Comparison of ENCODE assay signal across 38 cellular contexts in the genomic region with DNA sequence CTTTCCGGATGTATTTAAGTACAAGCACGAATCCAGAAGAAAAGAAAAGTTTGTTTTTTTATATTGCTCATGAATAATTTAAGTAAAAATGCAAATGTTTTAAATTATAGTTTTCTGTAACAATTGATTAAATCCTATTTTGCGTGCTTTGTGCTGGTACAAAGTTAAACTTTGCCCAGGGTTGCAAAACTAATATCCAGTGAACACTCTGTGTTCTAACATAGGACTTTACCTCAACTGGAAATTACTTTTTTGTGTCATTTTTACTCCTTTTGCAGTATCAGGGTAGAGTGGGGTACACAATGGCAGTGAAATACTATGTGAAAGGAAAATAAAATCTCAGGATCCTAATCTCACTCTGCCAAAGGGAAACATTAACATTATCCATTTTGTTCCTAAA.
"Had no signal": no experiment of that assay in that cellular context is flagged by ENCODE, and none has a peak within 500 bp of the region (broad histone marks: within the 10 kb centered on the region; RNA-seq: fewer than 3 reads in every experiment).

No MANE protein-coding gene starts in this region.

- ATAC-seq: activated CD8-positive, alpha-beta T cell treated with anti-CD3 and anti-CD28 coated beads for 36 hours; activated naive CD4-positive, alpha-beta T cell treated with anti-CD3 and anti-CD28 coated beads, Interleukin-2, amount 50 U/mL, for 72 hours; activated T-cell treated with anti-CD3 and anti-CD28 coated beads, Interleukin-2, amount 50 U/mL, for 4 hours; activated T-cell treated with anti-CD3 and anti-CD28 coated beads, Interleukin-2, amount 50 U/mL, for 72 hours; activated T-helper 17 cell treated with anti-CD3 and anti-CD28 coated beads, Interleukin-2, amount 50 U/mL, for 72 hours; body of pancreas had no signal

- H3K27me3 ChIP-seq: adrenal gland, body of pancreas, brain microvascular endothelial cell, breast epithelium had no signal

- H3K4me1 Mint-ChIP-seq: activated B cell treated with CpG ODN at 0.5 μM for 24 hours; activated CD4-positive, alpha-beta T cell treated with anti-CD3 and anti-CD28 coated beads, Interleukin-2, amount 10 ng/mL, durations not matched to agents 24 days and 14 days; activated naive CD8-positive, alpha-beta T cell treated with anti-CD3 and anti-CD28 coated beads for 36 hours; activated T-helper 17 cell treated with anti-CD3 and anti-CD28 coated beads, Interleukin-2, amount 50 U/mL, for 72 hours had no signal

- H3K36me3 ChIP-seq: adrenal gland, brain microvascular endothelial cell, breast epithelium had no signal

- DNase-seq: activated B cell treated with CpG ODN at 0.5 μM for 24 hours; activated CD4-positive, alpha-beta memory T cell treated with anti-CD3 and anti-CD28 coated beads for 36 hours; activated CD4-positive, alpha-beta T cell treated with anti-CD3 and anti-CD28 coated beads for 4 hours; activated CD4-positive, alpha-beta T cell treated with anti-CD3 and anti-CD28 coated beads, Interleukin-2, amount 10 ng/mL, durations not matched to agents 24 days and 14 days; activated CD4-positive, alpha-beta T cell treated with anti-CD3 and anti-CD28 coated beads, Interleukin-2, amount 50 U/mL, for 1 hour; activated CD4-positive, alpha-beta T cell treated with anti-CD3 and anti-CD28 coated beads, Interleukin-2, amount 50 U/mL, for 4 hours; activated CD4-positive, CD25-positive, alpha-beta regulatory T cell treated with anti-CD3 and anti-CD28 coated beads, Interleukin-2, amount 50 U/mL, for 72 hours; activated CD8-positive, alpha-beta memory T cell treated with anti-CD3 and anti-CD28 coated beads, Interleukin-2, amount 50 U/mL, for 4 hours; activated CD8-positive, alpha-beta T cell treated with anti-CD3 and anti-CD28 coated beads for 36 hours; activated effector memory CD4-positive, alpha-beta T cell treated with anti-CD3 and anti-CD28 coated beads, Interleukin-2, amount 50 U/mL, for 16 hours; activated gamma-delta T cell treated with Interleukin-2 at 50 U/mL for 16 hours; activated naive CD4-positive, alpha-beta T cell; activated naive CD4-positive, alpha-beta T cell treated with anti-CD3 and anti-CD28 coated beads for 36 hours; activated naive CD4-positive, alpha-beta T cell treated with anti-CD3 and anti-CD28 coated beads, Interleukin-2, amount 50 U/mL, for 16 hours; activated naive CD8-positive, alpha-beta T cell treated with anti-CD3 and anti-CD28 coated beads for 36 hours; activated T-cell treated with anti-CD3 and anti-CD28 coated beads for 4 hours; activated T-cell treated with anti-CD3 and anti-CD28 coated beads, Interleukin-2, amount 50 U/mL, for 1 hour; activated T-cell treated with anti-CD3 and anti-CD28 coated beads, Interleukin-2, amount 50 U/mL, for 4 hours; activated T-cell treated with anti-CD3 and anti-CD28 coated beads, Interleukin-2, amount 50 U/mL, for 72 hours; adrenal gland; amniotic stem cell; aorta; body of pancreas; brain microvascular endothelial cell; central memory CD4-positive, alpha-beta T cell; SW 1271; T-helper 1 cell; T-helper 2 cell; T-helper 9 cell had no signal

- H3K9me3 ChIP-seq: adrenal gland, body of pancreas, breast epithelium had no signal

- H3K9me3 Mint-ChIP-seq: activated B cell treated with CpG ODN at 0.5 μM for 24 hours; activated CD4-positive, alpha-beta T cell treated with anti-CD3 and anti-CD28 coated beads, Interleukin-2, amount 10 ng/mL, durations not matched to agents 24 days and 14 days; T-helper 1 cell treated with Interleukin-12 subunit alpha and Interleukin-12 subunit beta and Interleukin-4 antibody, amounts not matched to agents 30 μg/mL and 1 μg/mL, for 36 hours had no signal

- H3K4me3 ChIP-seq: adrenal gland, body of pancreas, breast epithelium had no signal

- H3K27ac Mint-ChIP-seq: activated B cell treated with CpG ODN at 0.5 μM for 24 hours; activated CD4-positive, alpha-beta memory T cell treated with anti-CD3 and anti-CD28 coated beads for 36 hours; activated CD4-positive, alpha-beta T cell treated with anti-CD3 and anti-CD28 coated beads, Interleukin-2, amount 10 ng/mL, durations not matched to agents 24 days and 14 days; activated CD8-positive, alpha-beta T cell treated with anti-CD3 and anti-CD28 coated beads for 36 hours; activated naive CD4-positive, alpha-beta T cell treated with anti-CD3 and anti-CD28 coated beads for 36 hours; activated naive CD4-positive, alpha-beta T cell treated with anti-CD3 and anti-CD28 coated beads, Interleukin-2, amount 50 U/mL, for 72 hours; activated naive CD8-positive, alpha-beta T cell treated with anti-CD3 and anti-CD28 coated beads for 36 hours; activated T-cell treated with anti-CD3 and anti-CD28 coated beads, Interleukin-2, amount 50 U/mL, for 72 hours; activated T-helper 1 cell treated with anti-CD3 and anti-CD28 coated beads, Interleukin-12 subunit alpha, Interleukin-12 subunit beta, Interleukin-2, Interleukin-4 antibody, amounts not matched to agents 30 ng/mL and 10 ng/mL and 1 ng/mL, durations not matched to agents 14 hours and 24 hours and 36 hours; activated T-helper 17 cell treated with anti-CD3 and anti-CD28 coated beads, Interleukin-2, amount 50 U/mL, for 72 hours; T-helper 1 cell treated with Interleukin-12 subunit alpha and Interleukin-12 subunit beta and Interleukin-4 antibody, amounts not matched to agents 30 μg/mL and 1 μg/mL, for 36 hours; T-helper 2 cell treated with Interferon-gamma antibody and Interleukin-4, amounts not matched to agents 5 μg/mL and 100 μg/mL, for 36 hours had no signal

- H3K36me3 Mint-ChIP-seq: activated CD4-positive, alpha-beta memory T cell treated with anti-CD3 and anti-CD28 coated beads for 36 hours; activated naive CD8-positive, alpha-beta T cell treated with anti-CD3 and anti-CD28 coated beads for 36 hours had no signal

- H3K4me1 ChIP-seq: adrenal gland, body of pancreas, breast epithelium had no signal

- H3K4me3 Mint-ChIP-seq: activated B cell treated with CpG ODN at 0.5 μM for 24 hours; activated CD4-positive, alpha-beta memory T cell treated with anti-CD3 and anti-CD28 coated beads for 36 hours; activated CD4-positive, alpha-beta T cell treated with anti-CD3 and anti-CD28 coated beads, Interleukin-2, amount 10 ng/mL, durations not matched to agents 24 days and 14 days; activated CD8-positive, alpha-beta T cell treated with anti-CD3 and anti-CD28 coated beads for 36 hours; activated naive CD4-positive, alpha-beta T cell treated with anti-CD3 and anti-CD28 coated beads for 36 hours; activated naive CD8-positive, alpha-beta T cell treated with anti-CD3 and anti-CD28 coated beads for 36 hours; activated T-cell treated with anti-CD3 and anti-CD28 coated beads, Interleukin-2, amount 50 U/mL, for 4 hours; activated T-cell treated with anti-CD3 and anti-CD28 coated beads, Interleukin-2, amount 50 U/mL, for 72 hours; activated T-helper 1 cell treated with anti-CD3 and anti-CD28 coated beads, Interleukin-12 subunit alpha, Interleukin-12 subunit beta, Interleukin-2, Interleukin-4 antibody, amounts not matched to agents 30 ng/mL and 10 ng/mL and 1 ng/mL, durations not matched to agents 14 hours and 24 hours and 36 hours; activated T-helper 17 cell treated with anti-CD3 and anti-CD28 coated beads, Interleukin-2, amount 50 U/mL, for 72 hours; T-helper 1 cell treated with Interleukin-12 subunit alpha and Interleukin-12 subunit beta and Interleukin-4 antibody, amounts not matched to agents 30 μg/mL and 1 μg/mL, for 36 hours; T-helper 2 cell treated with Interferon-gamma antibody and Interleukin-4, amounts not matched to agents 5 μg/mL and 100 μg/mL, for 36 hours had no signal

- H3K27ac ChIP-seq: adrenal gland, body of pancreas, brain microvascular endothelial cell, breast epithelium, VCaP had no signal

- H3K27me3 Mint-ChIP-seq: activated B cell treated with CpG ODN at 0.5 μM for 24 hours; activated CD4-positive, alpha-beta memory T cell treated with anti-CD3 and anti-CD28 coated beads for 36 hours; activated CD4-positive, alpha-beta T cell treated with anti-CD3 and anti-CD28 coated beads, Interleukin-2, amount 10 ng/mL, durations not matched to agents 24 days and 14 days; activated CD8-positive, alpha-beta T cell treated with anti-CD3 and anti-CD28 coated beads for 36 hours; activated naive CD8-positive, alpha-beta T cell treated with anti-CD3 and anti-CD28 coated beads for 36 hours; activated T-helper 17 cell treated with anti-CD3 and anti-CD28 coated beads, Interleukin-2, amount 50 U/mL, for 72 hours had no signal

- FAIRE-seq: astrocyte, TTC549 had no signal
